In genomic region chr14:20662968-20663731, GRCh38 we compare ENCODE assay signal across 7 cellular contexts. TPM values are rescaled to one million over a fixed set of nuclear protein-coding genes. Genes with fewer than 3 reads are reported as not detected.
DNase-seq lines count a peak whose midpoint lies in the region; ATAC-seq and TF ChIP-seq lines count a peak whose summit lies in the region.

No MANE protein-coding gene starts in this region.

- DNase-seq in NT2/D1 (ENCODE audit: low read depth, low spot score) (no peak), activated T-cell treated with anti-CD3 and anti-CD28 coated beads for 24 hours (ENCODE audit: low read depth) (peak; percentile 83), fibroblast of mammary gland (ENCODE audit: low read depth) (peak; percentile 88), neural crest cell (ENCODE audit: low read depth, low spot score) (no peak), stromal cell of bone marrow (ENCODE audit: low read depth) (peak; percentile 18)

- H3K27ac Mint-ChIP-seq in neural crest cell (ENCODE audit: unreplicated experiment): no peak overlapping the region

- H3K4me3 Mint-ChIP-seq in neural crest cell: no peak overlapping the region

- no peaks in the 10 kb centered on the region for H3K36me3 ChIP-seq in NT2/D1 (ENCODE audit: insufficient read depth, insufficient read length, low read length)

- no peaks in the 10 kb centered on the region for H3K4me1 Mint-ChIP-seq in neural crest cell

- H3K9me3 ChIP-seq in NT2/D1 (ENCODE audit: insufficient read depth, low read length): no peaks in the 10 kb centered on the region

- ATAC-seq in GM18502 (IDR thresholded peaks at IDR 0.05; ENCODE audit: poor library complexity, unreplicated experiment) (peak; percentile 68), HG03045 (IDR thresholded peaks at IDR 0.05; ENCODE audit: unreplicated experiment) (peak; percentile 54)

- H3K36me3 Mint-ChIP-seq in neural crest cell (ENCODE audit: low read depth): no peaks in the 10 kb centered on the region

- H3K4me3 ChIP-seq in NT2/D1 (ENCODE audit: insufficient read length, low read depth) (peak overlapping the region; percentile 67), fibroblast of mammary gland (ENCODE audit: control insufficient read depth, low read depth, low read length) (peak overlapping the region; percentile 54)

- H3K27me3 Mint-ChIP-seq in neural crest cell (ENCODE audit: low read depth): peaks cover 99% of the 10 kb centered on the region

- H3K9me3 Mint-ChIP-seq in neural crest cell: no peaks in the 10 kb centered on the region

- H3K27me3 ChIP-seq in NT2/D1 (ENCODE audit: insufficient read depth, insufficient read length): peaks cover 10% of the 10 kb centered on the region

- peaks cover 2% of the 10 kb centered on the region for H3K4me1 ChIP-seq in NT2/D1 (ENCODE audit: insufficient read depth, insufficient read length)

- TF ChIP-seq CTCF in fibroblast of mammary gland (conservative IDR thresholded peaks at IDR 0.05; ENCODE audit: control insufficient read depth, insufficient read depth, low read depth, low read length) (peak; percentile 58), neural crest cell (conservative IDR thresholded peaks at IDR 0.05) (peak; percentile 48)

- peak overlapping the region; percentile 65 for H3K9ac ChIP-seq in NT2/D1 (ENCODE audit: insufficient read length, low read depth)

RNA-seq across cellular contexts. Expression of gene RNASE4, which starts 21.2 kb away (rescaled TPM):
- total RNA-seq in neural crest cell: 2.6 TPM in 2 replicates

RNA-seq across cellular contexts. Expression of gene OR6S1, which starts 21.7 kb away (rescaled TPM):
- not detected in 2 replicates for total RNA-seq in neural crest cell

RNA-seq across cellular contexts. Expression of gene ANG, which starts 25.4 kb away (rescaled TPM):
- 2.3 and 3.3 TPM in 2 replicates for total RNA-seq in neural crest cell

Comparison
In these comparisons a context has a peak if more than half of its experiments do, and no peak if none do; other contexts are left out.
1. DNase-seq: peak in activated T-cell treated with anti-CD3 and anti-CD28 coated beads for 24 hours (single experiment), fibroblast of mammary gland (single experiment) and stromal cell of bone marrow (single experiment); none in NT2/D1 (single experiment) and neural crest cell (single experiment).